ENCODE assay signal across 20 cellular contexts in genomic region chr7:22879285-22879684, GRCh38.
"Had no signal": no experiment of that assay in that cellular context is flagged by ENCODE, and none has a peak within 500 bp of the region (broad histone marks: within the 10 kb centered on the region; RNA-seq: fewer than 3 reads in every experiment).

No MANE protein-coding gene starts in this region.

- H3K36me3 Mint-ChIP-seq: immature natural killer cell had no signal

- DNase-seq: activated CD4-positive, alpha-beta T cell treated with anti-CD3 and anti-CD28 coated beads, Interleukin-2, amount 50 U/mL, for 4 hours; activated gamma-delta T cell; amniotic stem cell; effector CD8-positive, alpha-beta T cell; heart right ventricle; immature natural killer cell; kidney glomerular epithelial cell; left ventricle myocardium superior; ovary; psoas muscle; right cardiac atrium; stimulated activated CD4-positive, alpha-beta T cell treated with anti-CD3 and anti-CD28 coated beads, Interleukin-2, amount 100 ng/mL, for 24 hours; transverse colon had no signal

- ATAC-seq: gastroesophageal sphincter, heart right ventricle, left ventricle myocardium superior, psoas muscle, right cardiac atrium had no signal

- FAIRE-seq: endothelial cell of umbilical vein, TTC549 had no signal

- H3K27ac Mint-ChIP-seq: activated naive CD4-positive, alpha-beta T cell treated with anti-CD3 and anti-CD28 coated beads, Interleukin-2, amount 50 U/mL, for 24 hours; immature natural killer cell; stimulated activated naive CD8-positive, alpha-beta T cell treated with anti-CD3 and anti-CD28 coated beads, Interleukin-15, Interleukin-2, amounts not matched to agents 100 ng/mL and 50 ng/mL, for 24 hours had no signal

- H3K27me3 Mint-ChIP-seq: activated naive CD4-positive, alpha-beta T cell treated with anti-CD3 and anti-CD28 coated beads, Interleukin-2, amount 50 U/mL, for 24 hours; stimulated activated naive CD8-positive, alpha-beta T cell treated with anti-CD3 and anti-CD28 coated beads, Interleukin-15, Interleukin-2, amounts not matched to agents 100 ng/mL and 50 ng/mL, for 24 hours had no signal

- H3K4me3 Mint-ChIP-seq: activated naive CD4-positive, alpha-beta T cell treated with anti-CD3 and anti-CD28 coated beads, Interleukin-2, amount 50 U/mL, for 24 hours; immature natural killer cell; neural progenitor cell; stimulated activated naive CD8-positive, alpha-beta T cell treated with anti-CD3 and anti-CD28 coated beads, Interleukin-15, Interleukin-2, amounts not matched to agents 100 ng/mL and 50 ng/mL, for 24 hours had no signal

- H3K27ac ChIP-seq: esophagus muscularis mucosa, gastroesophageal sphincter, heart right ventricle, neural progenitor cell, ovary, psoas muscle, transverse colon had no signal

- H3K4me1 Mint-ChIP-seq: immature natural killer cell had no signal

- H3K9me3 ChIP-seq: esophagus muscularis mucosa, gastroesophageal sphincter, heart right ventricle, ovary, psoas muscle, transverse colon had no signal

- H3K4me3 ChIP-seq: esophagus muscularis mucosa, gastroesophageal sphincter, heart right ventricle, neural progenitor cell, ovary, psoas muscle, transverse colon had no signal

- H3K27me3 ChIP-seq: esophagus muscularis mucosa, gastroesophageal sphincter, heart right ventricle, neural progenitor cell, ovary, transverse colon had no signal

- H3K9ac ChIP-seq: neural progenitor cell had no signal

- H3K4me2 ChIP-seq: neural progenitor cell had no signal

- H3K4me1 ChIP-seq: esophagus muscularis mucosa, gastroesophageal sphincter, heart right ventricle, neural progenitor cell, psoas muscle, transverse colon had no signal

- H3K9me3 Mint-ChIP-seq: activated naive CD4-positive, alpha-beta T cell treated with anti-CD3 and anti-CD28 coated beads, Interleukin-2, amount 50 U/mL, for 24 hours; immature natural killer cell; neural progenitor cell had no signal

- H2AFZ ChIP-seq: neural progenitor cell had no signal

- H3K36me3 ChIP-seq: esophagus muscularis mucosa, gastroesophageal sphincter, heart right ventricle, neural progenitor cell, ovary, transverse colon had no signal
